In the genomic region with DNA sequence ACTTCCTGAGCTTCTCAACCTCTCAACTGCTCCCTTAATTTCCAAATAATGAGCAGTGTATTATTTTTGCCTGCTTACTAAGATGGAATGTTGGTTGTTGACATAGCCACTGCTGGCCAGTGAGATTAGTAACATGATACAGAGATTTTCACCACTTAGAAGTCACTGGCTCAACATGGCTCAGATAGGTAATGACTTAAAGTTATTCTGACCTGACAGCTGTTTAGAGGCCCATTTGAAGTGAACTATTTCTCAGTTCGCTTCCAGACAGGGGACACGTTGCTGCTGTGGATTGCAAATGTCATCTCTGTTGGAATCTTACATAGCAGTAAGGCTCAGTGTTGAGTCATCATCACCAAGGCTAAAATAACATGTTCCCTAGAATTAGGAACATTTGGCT, we compare ENCODE assay signal across 11 cellular contexts.
A peak's percentile ranks its signal among the peaks of the same experiment; 100 is the strongest.
DNase-seq lines count a peak whose midpoint lies in the region; ATAC-seq, FAIRE-seq and TF ChIP-seq lines count a peak whose summit lies in the region.
"Had no signal": no experiment of that assay in that cellular context is flagged by ENCODE, and none has a peak within 500 bp of the region (broad histone marks: within the 10 kb centered on the region; RNA-seq: fewer than 3 reads in every experiment).

No MANE protein-coding gene starts in this region.

- peak overlapping the region; percentile 20 for H2AFZ ChIP-seq in astrocyte (ENCODE audit: low read depth, low read length)

- H4K20me1 ChIP-seq in astrocyte (ENCODE audit: insufficient read depth, low read length): no peaks in the 10 kb centered on the region

- no peak overlapping the region for H3K4me3 ChIP-seq in astrocyte (ENCODE audit: insufficient read depth, low read depth, low read length)
- no peak overlapping the region for H3K4me3 ChIP-seq in thoracic aorta

- no peaks in the 10 kb centered on the region for H3K36me3 Mint-ChIP-seq in astrocyte (ENCODE audit: low read depth, unreplicated experiment)

- peak; percentile 2 for DNase-seq in SIG-M5 treated with dmso at 0.1 percent for 504 hours (lab: John Stamatoyannopoulos, UW; ENCODE audit: unreplicated experiment)
- DNase-seq in SIG-M5 (lab: John Stamatoyannopoulos, UW): no peak
- peak; percentile 96 for DNase-seq in astrocyte (ENCODE audit: low read depth)
- DNase-seq in islet precursor cell: peak; percentile 77
- peak; percentile 16 for DNase-seq in thoracic aorta (ENCODE audit: low spot score)
- DNase-seq in NCI-H1694 treated with DMSO at 0.1 percent for 48 hours (lab: John Stamatoyannopoulos, UW): no peak
- no peak for DNase-seq in stimulated activated CD4-positive, alpha-beta T cell treated with anti-CD3 and anti-CD28 coated beads, Interleukin-2, amount 100 ng/mL, for 24 hours
- DNase-seq in NCI-H226: no peak
- DNase-seq: AML-193 had no signal

- H3K4me2 ChIP-seq in astrocyte (ENCODE audit: low read length): peak overlapping the region; percentile 64

- peak overlapping the region; percentile 53 for H3K9ac ChIP-seq in astrocyte (ENCODE audit: low read length)

- no peaks in the 10 kb centered on the region for H3K79me2 ChIP-seq in astrocyte (ENCODE audit: insufficient read depth, low read length)

- no peak overlapping the region for H3K4me3 Mint-ChIP-seq in astrocyte (ENCODE audit: unreplicated experiment)
- H3K4me3 Mint-ChIP-seq: activated T-helper 17 cell treated with anti-CD3 and anti-CD28 coated beads, Interleukin-2, amount 50 U/mL, for 72 hours; T-helper 1 cell treated with Interleukin-12 subunit alpha and Interleukin-12 subunit beta and Interleukin-4 antibody, amounts not matched to agents 30 μg/mL and 1 μg/mL, for 36 hours had no signal

- peak overlapping the region; percentile 75 for H3K27ac Mint-ChIP-seq in astrocyte (ENCODE audit: unreplicated experiment)
- H3K27ac Mint-ChIP-seq: activated T-helper 17 cell treated with anti-CD3 and anti-CD28 coated beads, Interleukin-2, amount 50 U/mL, for 72 hours; T-helper 1 cell treated with Interleukin-12 subunit alpha and Interleukin-12 subunit beta and Interleukin-4 antibody, amounts not matched to agents 30 μg/mL and 1 μg/mL, for 36 hours had no signal

- peak; percentile 96 for FAIRE-seq in astrocyte (lab: Jason Lieb, UNC)

- H3K9me3 Mint-ChIP-seq in astrocyte (ENCODE audit: unreplicated experiment): peaks cover 3% of the 10 kb centered on the region
- H3K9me3 Mint-ChIP-seq: activated T-helper 17 cell treated with anti-CD3 and anti-CD28 coated beads, Interleukin-2, amount 50 U/mL, for 72 hours had no signal

- peaks cover 2% of the 10 kb centered on the region for H3K9me3 ChIP-seq in astrocyte (ENCODE audit: insufficient read depth, low read depth, low read length)
- H3K9me3 ChIP-seq in thoracic aorta: no peaks in the 10 kb centered on the region

- no peaks in the 10 kb centered on the region for H3K27me3 ChIP-seq in astrocyte (ENCODE audit: insufficient read depth, low read length)
- H3K27me3 ChIP-seq in thoracic aorta (replicated peaks; ENCODE audit: insufficient read depth): no peaks in the 10 kb centered on the region

- H3K4me1 ChIP-seq in astrocyte (ENCODE audit: insufficient read depth, low read length) (peaks cover 19% of the 10 kb centered on the region), thoracic aorta (ENCODE audit: control insufficient read depth in 1 of 2, low read depth in 2 of 2) (peaks cover 13 to 28% of the 10 kb centered on the region in 2 donors)

- peak; percentile 98 for ATAC-seq in thoracic aorta (ENCODE audit: insufficient number of reproducible peaks, low FRiP score, low read depth)
- ATAC-seq: activated T-helper 17 cell treated with anti-CD3 and anti-CD28 coated beads, Interleukin-2, amount 50 U/mL, for 72 hours had no signal

- no peak for TF ChIP-seq CTCF in astrocyte (IDR thresholded peaks at IDR 0.05; ENCODE audit: insufficient read depth, low read depth, low read length)
- TF ChIP-seq CTCF in thoracic aorta (IDR thresholded peaks at IDR 0.05): no peak

- H3K36me3 ChIP-seq in astrocyte (ENCODE audit: insufficient read depth, low read length): no peaks in the 10 kb centered on the region
- H3K36me3 ChIP-seq in thoracic aorta: no peaks in the 10 kb centered on the region

- H3K27ac ChIP-seq in astrocyte (ENCODE audit: low read depth, low read length) (peak overlapping the region; percentile 87), thoracic aorta (peak overlapping the region; percentile 87 to 90)

- no peaks in the 10 kb centered on the region for H3K27me3 Mint-ChIP-seq in astrocyte (ENCODE audit: low read depth, unreplicated experiment)
- H3K27me3 Mint-ChIP-seq: activated T-helper 17 cell treated with anti-CD3 and anti-CD28 coated beads, Interleukin-2, amount 50 U/mL, for 72 hours had no signal

- peaks cover 21% of the 10 kb centered on the region for H3K4me1 Mint-ChIP-seq in astrocyte (ENCODE audit: low read depth, unreplicated experiment)
- H3K4me1 Mint-ChIP-seq: activated T-helper 17 cell treated with anti-CD3 and anti-CD28 coated beads, Interleukin-2, amount 50 U/mL, for 72 hours had no signal

Comparison
In these comparisons a context has a peak if more than half of its experiments do, and no peak if none do; other contexts are left out.
1. DNase-seq: peak in SIG-M5 treated with dmso at 0.1 percent for 504 hours (single experiment), astrocyte (single experiment), islet precursor cell (single experiment) and thoracic aorta (single experiment); none in SIG-M5 (single experiment), NCI-H1694 treated with DMSO at 0.1 percent for 48 hours (single experiment), stimulated activated CD4-positive, alpha-beta T cell treated with anti-CD3 and anti-CD28 coated beads, Interleukin-2, amount 100 ng/mL, for 24 hours (0 of 2) and NCI-H226 (single experiment).